18 cellular contexts compared by ENCODE assay signal in genomic region chr6:72561629-72562028, GRCh38.
A peak's percentile ranks its signal among the peaks of the same experiment; 100 is the strongest.
DNase-seq lines count a peak whose midpoint lies in the region; TF ChIP-seq lines count a peak whose summit lies in the region.
"Had no signal": no experiment of that assay in that cellular context is flagged by ENCODE, and none has a peak within 500 bp of the region (broad histone marks: within the 10 kb centered on the region; RNA-seq: fewer than 3 reads in every experiment).

No MANE protein-coding gene starts in this region.

- H3K27ac Mint-ChIP-seq in glutamatergic neuron (ENCODE audit: unreplicated experiment) (peak overlapping the region; percentile 52), progenitor cell of endocrine pancreas (peak overlapping the region; percentile 8)
- no peak overlapping the region for H3K27ac Mint-ChIP-seq in activated T-helper 1 cell treated with anti-CD3 and anti-CD28 coated beads, Interleukin-12 subunit alpha, Interleukin-12 subunit beta, Interleukin-2, Interleukin-4 antibody, amounts not matched to agents 30 ng/mL and 10 ng/mL and 1 ng/mL, durations not matched to agents 14 hours and 24 hours and 36 hours

- intact Hi-C loops in ascending aorta (cut with DNase I) = no loop called here
- intact Hi-C loops in activated T-helper 1 cell treated with anti-CD3 and anti-CD28 coated beads, Interleukin-12 subunit alpha, Interleukin-12 subunit beta, Interleukin-2, Interleukin-4 antibody, amounts not matched to agents 30 ng/mL and 10 ng/mL and 1 ng/mL, durations not matched to agents 14 hours and 24 hours and 36 hours (cut with micrococcal nuclease) = no loop called here

- no peaks in the 10 kb centered on the region for H3K79me2 ChIP-seq in GM23248 (ENCODE audit: insufficient read depth)

- 0 out of 2 replicates have a peak overlapping the region, but pooled peaks have one; percentile 80 for H2AFZ ChIP-seq in GM23248

- no peaks in the 10 kb centered on the region for H3K27me3 Mint-ChIP-seq in glutamatergic neuron (ENCODE audit: unreplicated experiment)
- no peaks in the 10 kb centered on the region for H3K27me3 Mint-ChIP-seq in progenitor cell of endocrine pancreas
- peaks cover 2% of the 10 kb centered on the region for H3K27me3 Mint-ChIP-seq in activated T-helper 1 cell treated with anti-CD3 and anti-CD28 coated beads, Interleukin-12 subunit alpha, Interleukin-12 subunit beta, Interleukin-2, Interleukin-4 antibody, amounts not matched to agents 30 ng/mL and 10 ng/mL and 1 ng/mL, durations not matched to agents 14 hours and 24 hours and 36 hours (ENCODE audit: insufficient read depth)

- no peak for DNase-seq in GM23248
- no peak for DNase-seq in glutamatergic neuron
- no peak for DNase-seq in progenitor cell of endocrine pancreas (ENCODE audit: low spot score, unreplicated experiment)
- DNase-seq in SHP77 (lab: John Stamatoyannopoulos, UW) = no peak
- no peak for DNase-seq in ascending aorta (ENCODE audit: low spot score in 2 of 2)
- no peak for DNase-seq in activated T-helper 1 cell treated with anti-CD3 and anti-CD28 coated beads, Interleukin-12 subunit alpha, Interleukin-12 subunit beta, Interleukin-2, Interleukin-4 antibody, amounts not matched to agents 30 ng/mL and 10 ng/mL and 1 ng/mL, durations not matched to agents 14 hours and 24 hours and 36 hours (ENCODE audit: low spot score)
- DNase-seq: ACHN; AML-193; Calu3; NCI-H1417 treated with DMSO at 0.1 percent for 48 hours; NCI-H2029; NCI-H2171; NCI-H446 treated with DMSO at 0.1 percent for 48 hours; NK-92 treated with Interleukin-12 subunit alpha and Interleukin-12 subunit beta, amount 100 ng/mL, for 24 hours; SJCRH30; SW 1271 had no signal

- TF ChIP-seq CTCF in glutamatergic neuron (IDR thresholded peaks at IDR 0.05; ENCODE audit: partially characterized antibody, unreplicated experiment) (no peak), progenitor cell of endocrine pancreas (IDR thresholded peaks at IDR 0.05; ENCODE audit: unreplicated experiment) (no peak), ascending aorta (IDR thresholded peaks at IDR 0.05) (no peak)

- H3K4me2 ChIP-seq in GM23248 (ENCODE audit: unreplicated experiment) = no peak overlapping the region

- no peak for TF ChIP-seq EP300 in Ishikawa (IDR thresholded peaks at IDR 0.05; ENCODE audit: borderline replicate concordance)

- H3K36me3 ChIP-seq in GM23248 (ENCODE audit: low read depth) (no peaks in the 10 kb centered on the region), ascending aorta (no peaks in the 10 kb centered on the region)
- H3K36me3 ChIP-seq: SJCRH30 had no signal

- H3K4me3 Mint-ChIP-seq in glutamatergic neuron (ENCODE audit: unreplicated experiment) (no peak overlapping the region), progenitor cell of endocrine pancreas (ENCODE audit: low read depth) (no peak overlapping the region)
- no peak overlapping the region for H3K4me3 Mint-ChIP-seq in activated T-helper 1 cell treated with anti-CD3 and anti-CD28 coated beads, Interleukin-12 subunit alpha, Interleukin-12 subunit beta, Interleukin-2, Interleukin-4 antibody, amounts not matched to agents 30 ng/mL and 10 ng/mL and 1 ng/mL, durations not matched to agents 14 hours and 24 hours and 36 hours

- no peaks in the 10 kb centered on the region for H4K20me1 ChIP-seq in GM23248 (ENCODE audit: insufficient read depth)

- H3K4me3 ChIP-seq in GM23248 = no peak overlapping the region
- H3K4me3 ChIP-seq in ascending aorta = no peak overlapping the region
- H3K4me3 ChIP-seq: SJCRH30 had no signal

- H3K9ac ChIP-seq in GM23248 = no peak overlapping the region

- no peaks in the 10 kb centered on the region for H3K9me2 ChIP-seq in GM23248 (ENCODE audit: insufficient read depth)

- H3K27ac ChIP-seq in GM23248 = 0 out of 2 replicates have a peak overlapping the region, but pooled peaks have one; percentile 63
- H3K27ac ChIP-seq in ascending aorta = no peak overlapping the region
- H3K27ac ChIP-seq: RWPE1, SJCRH30 had no signal

- peaks cover under 1% of the 10 kb centered on the region for H3K9me3 Mint-ChIP-seq in glutamatergic neuron (ENCODE audit: unreplicated experiment)
- no peaks in the 10 kb centered on the region for H3K9me3 Mint-ChIP-seq in progenitor cell of endocrine pancreas (ENCODE audit: low read depth)
- no peaks in the 10 kb centered on the region for H3K9me3 Mint-ChIP-seq in activated T-helper 1 cell treated with anti-CD3 and anti-CD28 coated beads, Interleukin-12 subunit alpha, Interleukin-12 subunit beta, Interleukin-2, Interleukin-4 antibody, amounts not matched to agents 30 ng/mL and 10 ng/mL and 1 ng/mL, durations not matched to agents 14 hours and 24 hours and 36 hours

- H3F3A ChIP-seq in GM23248 (ENCODE audit: insufficient read depth) = peaks cover 21% of the 10 kb centered on the region

- H3K9me3 ChIP-seq in GM23248 (ENCODE audit: low read depth) (no peaks in the 10 kb centered on the region), ascending aorta (no peaks in the 10 kb centered on the region)
- H3K9me3 ChIP-seq: SJCRH30 had no signal

- H3K36me3 Mint-ChIP-seq in glutamatergic neuron (ENCODE audit: unreplicated experiment) = no peaks in the 10 kb centered on the region
- H3K36me3 Mint-ChIP-seq in progenitor cell of endocrine pancreas (ENCODE audit: insufficient read depth) = no peaks in the 10 kb centered on the region
- no peaks in the 10 kb centered on the region for H3K36me3 Mint-ChIP-seq in activated T-helper 1 cell treated with anti-CD3 and anti-CD28 coated beads, Interleukin-12 subunit alpha, Interleukin-12 subunit beta, Interleukin-2, Interleukin-4 antibody, amounts not matched to agents 30 ng/mL and 10 ng/mL and 1 ng/mL, durations not matched to agents 14 hours and 24 hours and 36 hours (ENCODE audit: low read depth)

- H3K27me3 ChIP-seq in GM23248 (replicated peaks; ENCODE audit: insufficient read depth) (no peaks in the 10 kb centered on the region), ascending aorta (no peaks in the 10 kb centered on the region)
- H3K27me3 ChIP-seq: SJCRH30 had no signal

- 28 to 46% methylated on average over 1 of the region's 1 CpG for WGBS in GM23248 (ENCODE audit: low coverage in 1 of 2, low lambda C conversion rate in 2 of 2, missing lambda C conversion rate in 2 of 2), 2 experiments

- no peak for TF ChIP-seq RAD21 in Ishikawa (IDR thresholded peaks at IDR 0.05; ENCODE audit: low read depth)

- in situ Hi-C loops in GM23248 (cut with MboI) = no loop called here

- peaks cover 31% of the 10 kb centered on the region for H3K4me1 ChIP-seq in GM23248 (ENCODE audit: insufficient read depth)
- H3K4me1 ChIP-seq in ascending aorta = no peaks in the 10 kb centered on the region
- H3K4me1 ChIP-seq: SJCRH30 had no signal

- H3K4me1 Mint-ChIP-seq in glutamatergic neuron (ENCODE audit: low read depth, unreplicated experiment) = peaks cover 4% of the 10 kb centered on the region
- peaks cover 18% of the 10 kb centered on the region for H3K4me1 Mint-ChIP-seq in progenitor cell of endocrine pancreas (ENCODE audit: low read depth)
- H3K4me1 Mint-ChIP-seq in activated T-helper 1 cell treated with anti-CD3 and anti-CD28 coated beads, Interleukin-12 subunit alpha, Interleukin-12 subunit beta, Interleukin-2, Interleukin-4 antibody, amounts not matched to agents 30 ng/mL and 10 ng/mL and 1 ng/mL, durations not matched to agents 14 hours and 24 hours and 36 hours (ENCODE audit: low read depth) = no peaks in the 10 kb centered on the region

TF ChIP-seq in Ishikawa, 13 proteins besides CTCF, POLR2A, EP300 and RAD21:
- no peak for TF ChIP-seq USF1 (IDR thresholded peaks at IDR 0.05)
- TF ChIP-seq TEAD4 (IDR thresholded peaks at IDR 0.05) = peak; percentile 22; the same call in 1 of the 2 replicates
- TF ChIP-seq YY1 (IDR thresholded peaks at IDR 0.05; ENCODE audit: low read depth) = no peak
- no peak for TF ChIP-seq TAF1 (IDR thresholded peaks at IDR 0.05; ENCODE audit: low read depth)
- no peak for TF ChIP-seq CREB1 (IDR thresholded peaks at IDR 0.05; ENCODE audit: low read depth)
- no peak for TF ChIP-seq FOXM1 (IDR thresholded peaks at IDR 0.05; ENCODE audit: borderline replicate concordance, low read depth)
